In genomic region chr12:64451687-64452558, GRCh38 we compare ENCODE assay signal across 8 cellular contexts. TPM values are rescaled to one million over a fixed set of nuclear protein-coding genes. Genes with fewer than 3 reads are reported as not detected.
DNase-seq lines count a peak whose midpoint lies in the region; ATAC-seq and TF ChIP-seq lines count a peak whose summit lies in the region.

Gene TBK1, plus strand, starts transcription at chr12:64452120. Its CDS starts 3,751 bp downstream, at chr12:64455871.

- peak within 1 kb of the TSS; percentile 80 for H2AFZ ChIP-seq in neural cell (ENCODE audit: low read depth, low read length)

- TF ChIP-seq EP300 in neural cell (conservative IDR thresholded peaks at IDR 0.05; ENCODE audit: poor library complexity, severe bottlenecking): peak; percentile 42

- DNase-seq in DMS79 treated with DMSO at 0.1 percent for 48 hours (lab: John Stamatoyannopoulos, UW) (peak; percentile 47), RPMI7951 (ENCODE audit: low read depth) (peak; percentile 81), fibroblast of the conjunctiva (ENCODE audit: low read depth) (peak; percentile 77)
- peak; percentile 58 for DNase-seq in activated effector memory CD4-positive, alpha-beta T cell treated with Interleukin-2 at 50 U/mL for 16 hours

- H3K9ac ChIP-seq in neural cell (ENCODE audit: low read length): peak within 1 kb of the TSS; percentile 73
- peak within 1 kb of the TSS; percentile 88 to 93 for H3K9ac ChIP-seq in stomach smooth muscle (ENCODE audit: low read length in 2 of 2)

- H3K4me2 ChIP-seq in neural cell (ENCODE audit: low read length): peak within 1 kb of the TSS; percentile 84

- H3K27me3 ChIP-seq in neural cell (ENCODE audit: insufficient read depth, low read depth, low read length) (no peaks in the 10 kb centered on the region), stomach smooth muscle (ENCODE audit: control insufficient read depth in 1 of 2, insufficient read depth in 2 of 2, low read length in 2 of 2) (no peaks in the 10 kb centered on the region)

- H3K36me3 ChIP-seq in neural cell (ENCODE audit: insufficient read depth, low read length) (no peaks in the 10 kb centered on the region), stomach smooth muscle (ENCODE audit: control insufficient read depth in 2 of 2, insufficient read depth in 2 of 2, low read length in 2 of 2) (peaks cover 4 to 6% of the 10 kb centered on the region in 2 donors)

- H3K4me3 ChIP-seq in neural cell (ENCODE audit: low read length) (peak within 1 kb of the TSS; percentile 95), stomach smooth muscle (ENCODE audit: low read length in 2 of 2) (peak within 1 kb of the TSS; percentile 97)

- H3K4me1 Mint-ChIP-seq in IgD-negative memory B cell: peaks cover 21 to 46% (median 31%) of the 10 kb centered on the region in 3 donors

- TF ChIP-seq CTCF in neural cell (IDR thresholded peaks at IDR 0.05; ENCODE audit: poor library complexity, severe bottlenecking): peak; percentile 44

- peaks cover 33% of the 10 kb centered on the region for H3K79me2 ChIP-seq in neural cell (replicated peaks; ENCODE audit: insufficient read depth, low read length)

- no peaks in the 10 kb centered on the region for H4K20me1 ChIP-seq in neural cell (ENCODE audit: insufficient read depth)

- H3K4me1 ChIP-seq in stomach smooth muscle (ENCODE audit: control insufficient read depth, insufficient read depth, low read length): peaks cover 8% of the 10 kb centered on the region

- TF ChIP-seq RAD21 in neural cell (conservative IDR thresholded peaks at IDR 0.05): no peak

- H3K9me3 ChIP-seq in neural cell (ENCODE audit: low read length) (no peaks in the 10 kb centered on the region), stomach smooth muscle (ENCODE audit: control insufficient read depth in 2 of 2, low read length in 2 of 2) (no peaks in the 10 kb centered on the region)

- H3K4me3 Mint-ChIP-seq in IgD-negative memory B cell: peak within 1 kb of the TSS; percentile 95 to 98 (median 98)

- ATAC-seq in GM21576 (IDR thresholded peaks at IDR 0.05; ENCODE audit: unreplicated experiment): peak; percentile 82

- no peaks in the 10 kb centered on the region for H3K27me3 Mint-ChIP-seq in IgD-negative memory B cell

- no peaks in the 10 kb centered on the region for H3F3A ChIP-seq in neural cell (ENCODE audit: insufficient read depth, low read length, poor library complexity, severe bottlenecking)

- no peaks in the 10 kb centered on the region for H3K9me3 Mint-ChIP-seq in IgD-negative memory B cell

- H3K27ac ChIP-seq in neural cell (ENCODE audit: low read length) (peak within 1 kb of the TSS; percentile 35), stomach smooth muscle (ENCODE audit: low read length) (peak within 1 kb of the TSS; percentile 81)

- H3K9me2 ChIP-seq in neural cell (ENCODE audit: insufficient read depth, low read length): no peaks in the 10 kb centered on the region

- peak within 1 kb of the TSS; percentile 93 to 97 (median 95) for H3K27ac Mint-ChIP-seq in IgD-negative memory B cell

- peaks cover 1% of the 10 kb centered on the region for H3K36me3 Mint-ChIP-seq in IgD-negative memory B cell

TF ChIP-seq in neural cell, 6 proteins besides CTCF, POLR2A, EP300 and RAD21:
- no peak for TF ChIP-seq EZH2 (IDR thresholded peaks at IDR 0.05; ENCODE audit: borderline replicate concordance, insufficient read depth, low read length, poor library complexity, severe bottlenecking)
- no peak for TF ChIP-seq TAF1 (IDR thresholded peaks at IDR 0.05; ENCODE audit: low read depth)
- peak; percentile 21 for TF ChIP-seq POLR2AphosphoS5 (IDR thresholded peaks at IDR 0.05)
- TF ChIP-seq SMC3 (conservative IDR thresholded peaks at IDR 0.05; ENCODE audit: poor library complexity): peak; percentile 32
- TF ChIP-seq MXI1 (conservative IDR thresholded peaks at IDR 0.05; ENCODE audit: poor library complexity, severe bottlenecking): peak; percentile 89
- TF ChIP-seq REST (IDR thresholded peaks at IDR 0.05; ENCODE audit: borderline replicate concordance): peak; percentile 59

RNA-seq across cellular contexts. Expression of gene TBK1, which starts in this region (rescaled TPM):
- polyA plus RNA-seq in IgD-negative memory B cell: 18.5 TPM
- total RNA-seq in RPMI7951 (2014; rRNA removed; shearing (Covaris generic)): 26.2 and 32.1 TPM in 2 replicates
- polyA plus RNA-seq in neural cell: 19.7 and 21.2 TPM in 2 replicates
- 24.1 and 30.2 TPM in 2 replicates for polyA minus RNA-seq in neural cell

Comparison
In these comparisons a context has a peak if more than half of its experiments do, and no peak if none do; other contexts are left out.
1. Peak in every context shown above with its lines: DNase-seq, ATAC-seq, H3K4me3 ChIP-seq and H3K27ac ChIP-seq.